In genomic region chr2:19901201-19901457, GRCh38 we compare ENCODE assay signal across 8 cellular contexts. TPM values are rescaled to one million over a fixed set of nuclear protein-coding genes. Genes with fewer than 3 reads are reported as not detected.
DNase-seq lines count a peak whose midpoint lies in the region; ATAC-seq and TF ChIP-seq lines count a peak whose summit lies in the region.

No MANE protein-coding gene starts in this region.

- H3K27ac Mint-ChIP-seq in CD4-positive, CD25-positive, alpha-beta regulatory T cell: peak overlapping the region; percentile 92 to 98 (median 98)

- TF ChIP-seq CTCF in colonic mucosa (IDR thresholded peaks at IDR 0.05): no peak

- H3K27me3 Mint-ChIP-seq in CD4-positive, CD25-positive, alpha-beta regulatory T cell: peaks cover 15% of the 10 kb centered on the region

- peaks cover 8% of the 10 kb centered on the region for H3K36me3 ChIP-seq in CD4-positive, CD25-positive, alpha-beta regulatory T cell (ENCODE audit: control insufficient read depth, insufficient read depth, low read length)
- H3K36me3 ChIP-seq in KOPT-K1 (ENCODE audit: insufficient read depth, low read length): peaks cover 7% of the 10 kb centered on the region; the same call in 1 of the 2 replicates
- H3K36me3 ChIP-seq in colonic mucosa: no peaks in the 10 kb centered on the region
- H3K36me3 ChIP-seq in mucosa of stomach (ENCODE audit: control insufficient read depth, insufficient read depth, low read length): no peaks in the 10 kb centered on the region

- peaks cover 7% of the 10 kb centered on the region for H3K36me3 Mint-ChIP-seq in CD4-positive, CD25-positive, alpha-beta regulatory T cell

- no peak for DNase-seq in CD4-positive, CD25-positive, alpha-beta regulatory T cell
- DNase-seq in colonic mucosa (no peak), LoVo (ENCODE audit: low spot score) (no peak)
- no peak for DNase-seq in effector CD4-positive, alpha-beta T cell

- peaks cover 6 to 38% (median 30%) of the 10 kb centered on the region in 4 donors for H3K4me1 Mint-ChIP-seq in CD4-positive, CD25-positive, alpha-beta regulatory T cell

- peak overlapping the region; percentile 92 to 96 for H3K9ac ChIP-seq in colonic mucosa (ENCODE audit: low read depth in 2 of 2, low read length in 2 of 2)
- H3K9ac ChIP-seq in mucosa of stomach (ENCODE audit: low read length): peak overlapping the region; percentile 95

- H3K4me3 ChIP-seq in CD4-positive, CD25-positive, alpha-beta regulatory T cell (ENCODE audit: low read depth, low read length): peak overlapping the region; percentile 100
- peak overlapping the region; percentile 65 for H3K4me3 ChIP-seq in colonic mucosa
- H3K4me3 ChIP-seq in mucosa of stomach (ENCODE audit: low read length): peak overlapping the region; percentile 49

- peak in 1 of 2 donors; percentile 7 for ATAC-seq in CD4-positive, CD25-positive, alpha-beta regulatory T cell (ENCODE audit: low read depth in 2 of 2)
- peak; percentile 6 for ATAC-seq in GM21381 (IDR thresholded peaks at IDR 0.05; ENCODE audit: unreplicated experiment)
- ATAC-seq in GM18868 (IDR thresholded peaks at IDR 0.05; ENCODE audit: unreplicated experiment): no peak

- peaks cover 2% of the 10 kb centered on the region for H3K27me3 ChIP-seq in CD4-positive, CD25-positive, alpha-beta regulatory T cell (ENCODE audit: control insufficient read depth, insufficient read depth, low read length)
- H3K27me3 ChIP-seq in colonic mucosa (no peaks in the 10 kb centered on the region), mucosa of stomach (ENCODE audit: control insufficient read depth, insufficient read depth, low read length) (no peaks in the 10 kb centered on the region)

- peaks cover 0 to 3% of the 10 kb centered on the region in 2 experiments for H3K9me3 ChIP-seq in CD4-positive, CD25-positive, alpha-beta regulatory T cell (ENCODE audit: control insufficient read depth in 2 of 2, low read length in 2 of 2)
- H3K9me3 ChIP-seq in KOPT-K1 (ENCODE audit: insufficient read depth, low read length, poor library complexity, severe bottlenecking) (no peaks in the 10 kb centered on the region), colonic mucosa (no peaks in the 10 kb centered on the region), mucosa of stomach (ENCODE audit: control insufficient read depth, low read length) (no peaks in the 10 kb centered on the region)

- H3K9me3 Mint-ChIP-seq in CD4-positive, CD25-positive, alpha-beta regulatory T cell: peaks cover 0 to 3% (median 0%) of the 10 kb centered on the region in 7 donors

- H3K27ac ChIP-seq in CD4-positive, CD25-positive, alpha-beta regulatory T cell (ENCODE audit: insufficient read depth, low read length, poor library complexity, severe bottlenecking): peak overlapping the region; percentile 97
- H3K27ac ChIP-seq in KOPT-K1 (ENCODE audit: low read depth, low read length, poor library complexity, severe bottlenecking): peak overlapping the region; percentile 97
- H3K27ac ChIP-seq in colonic mucosa: peak overlapping the region; percentile 87

- H3K4me3 Mint-ChIP-seq in CD4-positive, CD25-positive, alpha-beta regulatory T cell: peak overlapping the region; percentile 93 to 99 (median 97)

- intact Hi-C loops in colonic mucosa (cut with DNase I): no loop called here

- H3K4me1 ChIP-seq in CD4-positive, CD25-positive, alpha-beta regulatory T cell (ENCODE audit: control insufficient read depth, insufficient read depth, low read length, poor library complexity, severe bottlenecking): peaks cover 46% of the 10 kb centered on the region
- H3K4me1 ChIP-seq in colonic mucosa: peaks cover 4% of the 10 kb centered on the region
- H3K4me1 ChIP-seq in mucosa of stomach (ENCODE audit: control insufficient read depth, insufficient read depth, low read length): no peaks in the 10 kb centered on the region

RNA-seq across cellular contexts. Expression of gene TTC32, which starts 0.7 kb away (rescaled TPM):
- 40.6 TPM for total RNA-seq in CD4-positive, CD25-positive, alpha-beta regulatory T cell
- polyA plus RNA-seq in CD4-positive, CD25-positive, alpha-beta regulatory T cell: 10 to 100 TPM; 24.7 to 39.1 (median 29.2) TPM
- total RNA-seq in colonic mucosa: 1 to 10 TPM; 9.0 to 9.3 TPM

Comparison
In these comparisons a context has a peak if more than half of its experiments do, and no peak if none do; other contexts are left out.
1. H3K4me3 ChIP-seq: peak in every context shown above with its lines; median percentile 100 in CD4-positive, CD25-positive, alpha-beta regulatory T cell; 65 in colonic mucosa; 49 in mucosa of stomach.